ENCODE assay signal across 15 cellular contexts in genomic region chr1:16211824-16212223, GRCh38. TPM values are rescaled to one million over a fixed set of nuclear protein-coding genes. Genes with fewer than 3 reads are reported as not detected.
A peak's percentile ranks its signal among the peaks of the same experiment; 100 is the strongest.
DNase-seq lines count a peak whose midpoint lies in the region; ATAC-seq, FAIRE-seq and TF ChIP-seq lines count a peak whose summit lies in the region.
"Had no signal": no experiment of that assay in that cellular context is flagged by ENCODE, and none has a peak within 500 bp of the region (broad histone marks: within the 10 kb centered on the region; RNA-seq: fewer than 3 reads in every experiment).

No MANE protein-coding gene starts in this region.

- TF ChIP-seq POLR2A in H1 (IDR thresholded peaks at IDR 0.05; ENCODE audit: control extremely low read depth in 1 of 2, low read depth in 2 of 2, low read length in 2 of 2), result no peak

- peak overlapping the region; percentile 16 for H3K4ac ChIP-seq in H1 (replicated peaks; ENCODE audit: insufficient read length, low read depth, low read length)

- H3K36me3 ChIP-seq in HUES48 (ENCODE audit: control insufficient read depth, insufficient read depth, low read length) (no peaks in the 10 kb centered on the region), H1 (ENCODE audit: control insufficient read depth in 2 of 4, insufficient read depth in 4 of 4, low read length in 3 of 4) (no peaks in the 10 kb centered on the region), lower lobe of right lung (no peaks in the 10 kb centered on the region), SJCRH30 (no peaks in the 10 kb centered on the region), MG63 (no peaks in the 10 kb centered on the region)

- H3K4me1 ChIP-seq in HUES48 (ENCODE audit: control insufficient read depth, insufficient read depth, low read length) (peaks cover 38% of the 10 kb centered on the region), H1 (replicated peaks in 1 of 4; ENCODE audit: control insufficient read depth in 3 of 4, insufficient read depth in 4 of 4, low read length in 3 of 4) (peaks cover 10 to 48% (median 32%) of the 10 kb centered on the region in 4 experiments), lower lobe of right lung (peaks cover 26% of the 10 kb centered on the region), SJCRH30 (peaks cover 9% of the 10 kb centered on the region)

- peaks cover 5 to 33% of the 10 kb centered on the region in 2 experiments; a peak in 3 of 4 replicates for H3K79me2 ChIP-seq in H1 (ENCODE audit: control insufficient read depth in 1 of 2, insufficient read depth in 2 of 2, low read length in 2 of 2)

- H3K14ac ChIP-seq in H1 (ENCODE audit: insufficient read length), result peak overlapping the region; percentile 6

- H4K8ac ChIP-seq in H1 (ENCODE audit: extremely low read depth, insufficient read depth, low read length), result no peak overlapping the region

- no peaks in the 10 kb centered on the region for H3K36me3 Mint-ChIP-seq in activated CD8-positive, alpha-beta T cell treated with anti-CD3 and anti-CD28 coated beads for 36 hours (ENCODE audit: low read depth)
- H3K36me3 Mint-ChIP-seq: CD4-positive, CD25-positive, alpha-beta regulatory T cell; immature natural killer cell; naive thymus-derived CD8-positive, alpha-beta T cell had no signal

- peak overlapping the region; percentile 83 to 89 for H3K4me2 ChIP-seq in H1 (ENCODE audit: insufficient read depth in 1 of 2, low read depth in 2 of 2, low read length in 2 of 2)

- peak overlapping the region; percentile 79 for H4K5ac ChIP-seq in H1 (ENCODE audit: insufficient read length, low read depth, low read length)

- TF ChIP-seq EP300 in H1 (IDR thresholded peaks at IDR 0.05; ENCODE audit: borderline replicate concordance in 1 of 2, low read depth in 2 of 2, low read length in 2 of 2), result no peak

- DNase-seq in H1 (ENCODE audit: low read depth in 1 of 2, low spot score in 2 of 2) (no peak), lower lobe of right lung (no peak), GM10248 (ENCODE audit: extremely low spot score) (no peak), SJCRH30 (no peak), MG63 (no peak)
- DNase-seq in activated CD8-positive, alpha-beta T cell treated with anti-CD3 and anti-CD28 coated beads for 36 hours, result no peak
- DNase-seq: activated CD4-positive, alpha-beta T cell treated with anti-CD3 and anti-CD28 coated beads, Interleukin-2, amount 50 U/mL, for 1 hour; activated gamma-delta T cell; CD4-positive, CD25-positive, alpha-beta regulatory T cell; dorsolateral prefrontal cortex; erythroblast; immature natural killer cell; naive thymus-derived CD8-positive, alpha-beta T cell had no signal

- TF ChIP-seq CTCF in H1 (IDR thresholded peaks at IDR 0.05; ENCODE audit: control extremely low read depth in 1 of 3, insufficient read depth in 1 of 3, low read depth in 1 of 3, low read length in 3 of 3) (no peak), lower lobe of right lung (IDR thresholded peaks at IDR 0.05) (no peak), GM10248 (IDR thresholded peaks at IDR 0.05; ENCODE audit: control extremely low read depth, extremely low read depth, low read depth, missing control alignments) (no peak)
- TF ChIP-seq CTCF in activated CD8-positive, alpha-beta T cell treated with anti-CD3 and anti-CD28 coated beads for 36 hours (IDR thresholded peaks at IDR 0.05), result no peak

- no peaks in the 10 kb centered on the region for H3K9me3 Mint-ChIP-seq in activated CD8-positive, alpha-beta T cell treated with anti-CD3 and anti-CD28 coated beads for 36 hours
- H3K9me3 Mint-ChIP-seq: CD4-positive, CD25-positive, alpha-beta regulatory T cell; immature natural killer cell; naive thymus-derived CD8-positive, alpha-beta T cell had no signal

- H3K18ac ChIP-seq in H1 (ENCODE audit: extremely low read depth, low read length), result peak overlapping the region; percentile 100

- H3K4me3 Mint-ChIP-seq in activated CD8-positive, alpha-beta T cell treated with anti-CD3 and anti-CD28 coated beads for 36 hours, result no peak overlapping the region
- H3K4me3 Mint-ChIP-seq: immature natural killer cell; naive thymus-derived CD8-positive, alpha-beta T cell had no signal

- no peak for TF ChIP-seq RAD21 in H1 (IDR thresholded peaks at IDR 0.05 in 1 of 2, conservative IDR thresholded peaks at IDR 0.05 in 1 of 2; ENCODE audit: low read depth in 2 of 2, low read length in 2 of 2)

- no peak overlapping the region for H3K27ac Mint-ChIP-seq in activated CD8-positive, alpha-beta T cell treated with anti-CD3 and anti-CD28 coated beads for 36 hours
- H3K27ac Mint-ChIP-seq: CD4-positive, CD25-positive, alpha-beta regulatory T cell; immature natural killer cell had no signal

- no peak for FAIRE-seq in H1 (lab: Jason Lieb, UNC)

- peak overlapping the region; percentile 87 for H4K91ac ChIP-seq in H1 (replicated peaks; ENCODE audit: insufficient read length, low read length)

- H4K20me1 ChIP-seq in H1 (replicated peaks in 1 of 2; ENCODE audit: control insufficient read depth in 1 of 2, insufficient read depth in 2 of 2, low read length in 2 of 2), result peaks cover 0 to 2% of the 10 kb centered on the region in 2 experiments

- peak overlapping the region; percentile 30; the same call in 1 of the 2 replicates for H2BK12ac ChIP-seq in H1 (ENCODE audit: low read depth, low read length)

- H3K23ac ChIP-seq in H1 (ENCODE audit: insufficient read length), result no peak overlapping the region

- H3K9me3 ChIP-seq in HUES48 (ENCODE audit: control insufficient read depth, insufficient read depth, low read length), result no peaks in the 10 kb centered on the region
- H3K9me3 ChIP-seq in H1 (ENCODE audit: insufficient read depth in 2 of 2, low read depth in 1 of 2, low read length in 1 of 2), result no peaks in the 10 kb centered on the region
- H3K9me3 ChIP-seq in lower lobe of right lung, result no peaks in the 10 kb centered on the region
- no peaks in the 10 kb centered on the region for H3K9me3 ChIP-seq in SJCRH30 (replicated peaks)
- H3K9me3 ChIP-seq in MG63, result no peaks in the 10 kb centered on the region

- no peaks in the 10 kb centered on the region for H3K27me3 Mint-ChIP-seq in activated CD8-positive, alpha-beta T cell treated with anti-CD3 and anti-CD28 coated beads for 36 hours
- H3K27me3 Mint-ChIP-seq: naive thymus-derived CD8-positive, alpha-beta T cell had no signal

- ATAC-seq in lower lobe of right lung, result no peak
- no peak for ATAC-seq in activated CD8-positive, alpha-beta T cell treated with anti-CD3 and anti-CD28 coated beads for 36 hours
- ATAC-seq: naive thymus-derived CD8-positive, alpha-beta T cell had no signal

- peaks cover 5% of the 10 kb centered on the region for H3K27me3 ChIP-seq in HUES48 (ENCODE audit: control insufficient read depth, insufficient read depth, low read length)
- H3K27me3 ChIP-seq in H1 (replicated peaks in 1 of 4; ENCODE audit: control insufficient read depth in 3 of 4, extremely low read depth in 1 of 4, insufficient read depth in 3 of 4, low read length in 3 of 4), result peaks cover 0 to 5% (median 4%) of the 10 kb centered on the region in 4 experiments; a peak in 5 of 7 replicates
- H3K27me3 ChIP-seq in lower lobe of right lung (ENCODE audit: low read depth), result no peaks in the 10 kb centered on the region
- H3K27me3 ChIP-seq in SJCRH30, result no peaks in the 10 kb centered on the region; the same call in 1 of the 2 replicates
- no peaks in the 10 kb centered on the region for H3K27me3 ChIP-seq in MG63

- H2BK20ac ChIP-seq in H1 (ENCODE audit: low read length), result peak overlapping the region; percentile 24

- H3K27ac ChIP-seq in HUES48 (ENCODE audit: low read depth, low read length), result peak overlapping the region; percentile 63
- peak overlapping the region; percentile 86 for H3K27ac ChIP-seq in H1 (ENCODE audit: low read depth, low read length)
- peak overlapping the region; percentile 56 for H3K27ac ChIP-seq in lower lobe of right lung
- H3K27ac ChIP-seq in skin epidermis, result peak overlapping the region in 16 of 21 experiments; percentile 15 to 83 (median 52)
- no peak overlapping the region for H3K27ac ChIP-seq in SJCRH30
- H3K27ac ChIP-seq: dorsolateral prefrontal cortex had no signal

- POLR2A ChIA-PET in H1 (lab: Charles Lee; ENCODE audit: partially characterized antibody) (interaction anchor here (0.8 to 3.5 kb wide), 15 partner anchors 9 to 148 kb away, joined by 3 to 32 read pairs (median 4); no protein-coding TSS in a partner anchor), GM10248 (lab: Yijun Ruan, JAX) (no interaction called here)
- POLR2A ChIA-PET in activated CD8-positive, alpha-beta T cell treated with anti-CD3 and anti-CD28 coated beads for 36 hours (lab: Charles Lee), result no interaction called here

- 56% methylated on average over 6 of the region's 6 CpGs; no CpG with 5 or more reads in 1 of the 2 experiments for WGBS in H1 (ENCODE audit: extremely low coverage in 1 of 2, insufficient coverage in 1 of 2, insufficient read length in 1 of 2, insufficient replicate concordance in 2 of 2, low coverage in 1 of 2, low lambda C conversion rate in 2 of 2, missing lambda C conversion rate in 1 of 2), 2 experiments

- peak overlapping the region; percentile 91; the same call in 1 of the 2 replicates for H2AK5ac ChIP-seq in H1 (ENCODE audit: low read depth, low read length)

- peaks cover 10% of the 10 kb centered on the region for H3K79me1 ChIP-seq in H1 (ENCODE audit: low read depth, low read length)

- H3K56ac ChIP-seq in H1 (replicated peaks; ENCODE audit: insufficient read length, low read depth, low read length), result no peak overlapping the region

- CTCF ChIA-PET in H1 (lab: Charles Lee; ENCODE audit: partially characterized antibody), result interaction anchor here (0.8 to 3.0 kb wide), 13 partner anchors 9 to 228 kb away, joined by 3 to 16 read pairs (median 4); partner anchors contain the start of gene NECAP2
- CTCF ChIA-PET in GM10248 (lab: Yijun Ruan, JAX), result interaction anchor here (3.4 kb wide), 1 partner anchor 133 kb away, joined by 10 read pairs; no protein-coding TSS in a partner anchor
- CTCF ChIA-PET in activated CD8-positive, alpha-beta T cell treated with anti-CD3 and anti-CD28 coated beads for 36 hours (lab: Charles Lee), result no interaction called here

- peak overlapping the region; percentile 93 for H2BK5ac ChIP-seq in H1 (ENCODE audit: low read depth, low read length)

- H3K23me2 ChIP-seq in H1 (ENCODE audit: low read depth, low read length), result peaks cover 25% of the 10 kb centered on the region

- peaks cover 13% of the 10 kb centered on the region for H3K4me1 Mint-ChIP-seq in activated CD8-positive, alpha-beta T cell treated with anti-CD3 and anti-CD28 coated beads for 36 hours (ENCODE audit: low read depth)

- H3K4me3 ChIP-seq in HUES48 (ENCODE audit: low read depth, low read length) (peak overlapping the region; percentile 73), H1 (ENCODE audit: extremely low read depth in 1 of 4, insufficient read depth in 2 of 4, low read depth in 3 of 4, low read length in 4 of 4) (peak overlapping the region; percentile 57 to 75 (median 64)), lower lobe of right lung (peak overlapping the region; percentile 43), skin epidermis (peak overlapping the region in 6 of 7 experiments; percentile 1 to 44 (median 26)), SJCRH30 (no peak overlapping the region), MG63 (no peak overlapping the region)
- H3K4me3 ChIP-seq: dorsolateral prefrontal cortex had no signal

- H3K9ac ChIP-seq in HUES48 (ENCODE audit: low read depth, low read length), result peak overlapping the region; percentile 80
- peak overlapping the region; percentile 75 to 83 (median 81) for H3K9ac ChIP-seq in H1 (replicated peaks in 1 of 4; ENCODE audit: extremely low read depth in 1 of 4, low read depth in 3 of 4, low read length in 3 of 4)

- H2BK15ac ChIP-seq in H1 (ENCODE audit: low read length), result peak overlapping the region; percentile 82; the same call in 1 of the 2 replicates

- H2BK120ac ChIP-seq in H1 (replicated peaks; ENCODE audit: low read depth, low read length), result no peak overlapping the region

- intact Hi-C loops in lower lobe of right lung (cut with DNase I), result no loop called here
- intact Hi-C loops in activated CD8-positive, alpha-beta T cell treated with anti-CD3 and anti-CD28 coated beads for 36 hours (cut with micrococcal nuclease), result no loop called here

- no peak overlapping the region for H2AFZ ChIP-seq in H1 (ENCODE audit: low read length)

RNA-seq across cellular contexts. Expression of gene ARHGEF19, which starts 0.6 kb away (rescaled TPM):
- total RNA-seq in H1 (2021; fragmentation: NEBNext Ultra II Directional; extraction: Animal tissue kit (Norgen Biotek cat#: 25700)), result 51.9 and 56.4 TPM in 2 replicates
- 47.5 and 69.2 TPM in 2 replicates for polyA plus RNA-seq in H1 (2011; rRNA removed)
- 55.0 TPM for polyA plus RNA-seq in H1 (2011; cell fraction: cytosol; rRNA removed)
- polyA plus RNA-seq in H1 (2011; cell fraction: nucleus; rRNA removed), result 157 TPM
- polyA plus RNA-seq in H1 (2012, experiment 1 of 2), result 42.8 to 57.1 TPM (median 54.3 TPM) in 4 replicates
- polyA plus RNA-seq in H1 (2012, experiment 2 of 2), result 45.5 TPM
- 32.6 TPM for polyA plus RNA-seq in H1 (2013, experiment 1 of 2)
- polyA plus RNA-seq in H1 (2013, experiment 2 of 2), result 30.2 TPM
- polyA minus RNA-seq in H1 (2011; rRNA and poly(A)+ RNA removed), result 27.7 and 32.0 TPM in 2 replicates
- 22.2 TPM for polyA minus RNA-seq in H1 (2011; cell fraction: cytosol; rRNA and poly(A)+ RNA removed)
- 30.7 TPM for polyA minus RNA-seq in H1 (2011; cell fraction: nucleus; rRNA and poly(A)+ RNA removed)
- total RNA-seq in lower lobe of right lung, result 15.6 TPM
- 7.9 and 9.9 TPM in 2 replicates for total RNA-seq in SJCRH30 (2014; rRNA removed; shearing (Covaris generic))
- total RNA-seq in activated CD8-positive, alpha-beta T cell treated with anti-CD3 and anti-CD28 coated beads for 36 hours, result 1 to 10 TPM; 5.7 to 7.4 TPM
- 20.4 and 36.3 TPM in 2 replicates for total RNA-seq in MG63 (2014; rRNA removed; shearing (Covaris generic); ENCODE audit: low replicate concordance)

RNA-seq across cellular contexts. Expression of gene CPLANE2, which starts 25.2 kb away (rescaled TPM):
- 2.5 and 2.7 TPM in 2 replicates for total RNA-seq in H1 (2021; fragmentation: NEBNext Ultra II Directional; extraction: Animal tissue kit (Norgen Biotek cat#: 25700))
- 2.3 and 3.7 TPM in 2 replicates for polyA plus RNA-seq in H1 (2011; rRNA removed)
- 3.2 TPM for polyA plus RNA-seq in H1 (2011; cell fraction: cytosol; rRNA removed)
- polyA plus RNA-seq in H1 (2011; cell fraction: nucleus; rRNA removed), result 6.4 TPM
- 1.9 to 4.7 TPM (median 3.3 TPM) in 4 replicates for polyA plus RNA-seq in H1 (2012, experiment 1 of 2)
- 7.6 TPM for polyA plus RNA-seq in H1 (2012, experiment 2 of 2)
- 1.1 TPM for polyA plus RNA-seq in H1 (2013, experiment 1 of 2)
- polyA plus RNA-seq in H1 (2013, experiment 2 of 2), result 1.1 TPM
- polyA minus RNA-seq in H1 (2011; rRNA and poly(A)+ RNA removed), result 1.8 and 3.0 TPM in 2 replicates
- 3.4 TPM for polyA minus RNA-seq in H1 (2011; cell fraction: cytosol; rRNA and poly(A)+ RNA removed)
- 1.9 TPM for polyA minus RNA-seq in H1 (2011; cell fraction: nucleus; rRNA and poly(A)+ RNA removed)
- total RNA-seq in lower lobe of right lung, result 9.1 TPM
- 1.3 and 1.9 TPM in 2 replicates for total RNA-seq in SJCRH30 (2014; rRNA removed; shearing (Covaris generic))
- total RNA-seq in activated CD8-positive, alpha-beta T cell treated with anti-CD3 and anti-CD28 coated beads for 36 hours, result 1 to 10 TPM; 1.2 to 1.4 TPM
- 2.7 and 5.1 TPM in 2 replicates for total RNA-seq in MG63 (2014; rRNA removed; shearing (Covaris generic); ENCODE audit: low replicate concordance)

RNA-seq across cellular contexts. Expression of gene EPHA2, which starts 56.0 kb away (rescaled TPM):
- 28.4 and 33.6 TPM in 2 replicates for total RNA-seq in H1 (2021; fragmentation: NEBNext Ultra II Directional; extraction: Animal tissue kit (Norgen Biotek cat#: 25700))
- 26.8 and 42.2 TPM in 2 replicates for polyA plus RNA-seq in H1 (2011; rRNA removed)
- polyA plus RNA-seq in H1 (2011; cell fraction: cytosol; rRNA removed), result 24.2 TPM
- polyA plus RNA-seq in H1 (2011; cell fraction: nucleus; rRNA removed), result 69.5 TPM
- 23.3 to 29.4 TPM (median 24.9 TPM) in 4 replicates for polyA plus RNA-seq in H1 (2012, experiment 1 of 2)
- 28.9 TPM for polyA plus RNA-seq in H1 (2012, experiment 2 of 2)
- polyA plus RNA-seq in H1 (2013, experiment 1 of 2), result 33.8 TPM
- 33.1 TPM for polyA plus RNA-seq in H1 (2013, experiment 2 of 2)
- 44.2 and 53.8 TPM in 2 replicates for polyA minus RNA-seq in H1 (2011; rRNA and poly(A)+ RNA removed)
- 30.1 TPM for polyA minus RNA-seq in H1 (2011; cell fraction: cytosol; rRNA and poly(A)+ RNA removed)
- polyA minus RNA-seq in H1 (2011; cell fraction: nucleus; rRNA and poly(A)+ RNA removed), result 34.1 TPM
- 20.4 TPM for total RNA-seq in lower lobe of right lung
- 55.0 and 57.3 TPM in 2 replicates for total RNA-seq in SJCRH30 (2014; rRNA removed; shearing (Covaris generic))
- not detected for total RNA-seq in activated CD8-positive, alpha-beta T cell treated with anti-CD3 and anti-CD28 coated beads for 36 hours
- 68.4 and 80.5 TPM in 2 replicates for total RNA-seq in MG63 (2014; rRNA removed; shearing (Covaris generic); ENCODE audit: low replicate concordance)
- total RNA-seq: CD4-positive, CD25-positive, alpha-beta regulatory T cell; naive thymus-derived CD8-positive, alpha-beta T cell had no signal
- polyA plus RNA-seq: CD4-positive, CD25-positive, alpha-beta regulatory T cell; immature natural killer cell; naive thymus-derived CD8-positive, alpha-beta T cell had no signal

Comparison
In these comparisons a context has a peak if more than half of its experiments do, and no peak if none do; other contexts are left out.
1. H3K4me3 ChIP-seq: peak in HUES48 (single experiment), H1 (4 of 4), lower lobe of right lung (single experiment) and skin epidermis (6 of 7); none in SJCRH30 (single experiment) and MG63 (single experiment).
2. RNA of gene EPHA2, which starts 56.0 kb away (total RNA-seq): 68.4 to 80.5 TPM in MG63, 55.0 to 57.3 TPM in SJCRH30, 28.4 to 33.6 TPM in H1 and 20.4 TPM in lower lobe of right lung (single experiment); not detected in activated CD8-positive, alpha-beta T cell treated with anti-CD3 and anti-CD28 coated beads for 36 hours; every median in the first group is over 10 times any median in the second.